ENCODE assay signal across 34 cellular contexts in genomic region chr17:6449307-6449706, GRCh38. TPM values are rescaled to one million over a fixed set of nuclear protein-coding genes. Genes with fewer than 3 reads are reported as not detected.
"Had no signal": no experiment of that assay in that cellular context is flagged by ENCODE, and none has a peak within 500 bp of the region (broad histone marks: within the 10 kb centered on the region; RNA-seq: fewer than 3 reads in every experiment).

No MANE protein-coding gene starts in this region.

- H3K36me3 ChIP-seq: ascending aorta had no signal

- H3K4me2 ChIP-seq: PC-9 had no signal

- H3K36me3 Mint-ChIP-seq: activated CD8-positive, alpha-beta memory T cell treated with anti-CD3 and anti-CD28 coated beads, Interleukin-2, amount 10 ng/mL, durations not matched to agents 7 days and 5 days; activated naive CD4-positive, alpha-beta T cell treated with anti-CD3 and anti-CD28 coated beads, Interleukin-2, amount 50 U/mL, for 24 hours had no signal

- DNase-seq: activated CD4-positive, alpha-beta memory T cell treated with anti-CD3 and anti-CD28 coated beads, Interleukin-2, amount 10 ng/mL, durations not matched to agents 7 days and 5 days; activated CD4-positive, alpha-beta T cell treated with anti-CD3 and anti-CD28 coated beads for 1 hour; activated CD4-positive, alpha-beta T cell treated with anti-CD3 and anti-CD28 coated beads for 48 hours; activated CD4-positive, CD25-positive, alpha-beta regulatory T cell; activated CD8-positive, alpha-beta memory T cell treated with anti-CD3 and anti-CD28 coated beads for 24 hours; activated CD8-positive, alpha-beta memory T cell treated with anti-CD3 and anti-CD28 coated beads, Interleukin-2, amount 10 ng/mL, durations not matched to agents 7 days and 5 days; activated CD8-positive, alpha-beta memory T cell treated with anti-CD3 and anti-CD28 coated beads, Interleukin-2, amount 50 U/mL, for 48 hours; activated effector memory CD4-positive, alpha-beta T cell treated with anti-CD3 and anti-CD28 coated beads, Interleukin-2, amount 50 U/mL, for 16 hours; activated naive CD4-positive, alpha-beta T cell treated with Interleukin-2 at 50 U/mL for 16 hours; activated naive CD8-positive, alpha-beta T cell treated with anti-CD3 and anti-CD28 coated beads, Interleukin-2, amount 10 ng/mL, durations not matched to agents 7 days and 5 days; activated T-cell treated with anti-CD3 and anti-CD28 coated beads, Interleukin-2, amount 50 U/mL, for 48 hours; amygdala; Karpas-422; MM.1S; MV-4-11; NCI-H1092; NCI-H1436 treated with DMSO at 0.1 percent for 48 hours; NCI-H1694 treated with DMSO at 0.1 percent for 48 hours; NCI-H2029; NCI-H2171; NCI-H510A; NCI-H526; NCI-H748 treated with DMSO at 0.1 percent for 48 hours; NK-92 treated with Interleukin-12 subunit alpha and Interleukin-12 subunit beta, amount 100 ng/mL, for 24 hours; PC-9; Right ventricle myocardium superior; T1000; WERI-Rb-1 had no signal

- H3K27me3 Mint-ChIP-seq: activated naive CD4-positive, alpha-beta T cell treated with anti-CD3 and anti-CD28 coated beads, Interleukin-2, amount 50 U/mL, for 24 hours had no signal

- H3K9me3 ChIP-seq: ascending aorta had no signal

- H3K4me3 Mint-ChIP-seq: activated CD4-positive, alpha-beta memory T cell treated with anti-CD3 and anti-CD28 coated beads, Interleukin-2, amount 10 ng/mL, durations not matched to agents 7 days and 5 days; activated CD8-positive, alpha-beta memory T cell treated with anti-CD3 and anti-CD28 coated beads, Interleukin-2, amount 10 ng/mL, durations not matched to agents 7 days and 5 days; activated naive CD4-positive, alpha-beta T cell treated with anti-CD3 and anti-CD28 coated beads, Interleukin-2, amount 50 U/mL, for 24 hours; activated naive CD8-positive, alpha-beta T cell treated with anti-CD3 and anti-CD28 coated beads, Interleukin-2, amount 10 ng/mL, durations not matched to agents 7 days and 5 days had no signal

- H3K4me3 ChIP-seq: ascending aorta, PC-9, SK-N-MC had no signal

- H3K27me3 ChIP-seq: ascending aorta had no signal

- H3K27ac Mint-ChIP-seq: activated CD4-positive, alpha-beta memory T cell treated with anti-CD3 and anti-CD28 coated beads, Interleukin-2, amount 10 ng/mL, durations not matched to agents 7 days and 5 days; activated CD8-positive, alpha-beta memory T cell treated with anti-CD3 and anti-CD28 coated beads, Interleukin-2, amount 10 ng/mL, durations not matched to agents 7 days and 5 days; activated naive CD4-positive, alpha-beta T cell treated with anti-CD3 and anti-CD28 coated beads, Interleukin-2, amount 50 U/mL, for 24 hours; activated naive CD8-positive, alpha-beta T cell treated with anti-CD3 and anti-CD28 coated beads, Interleukin-2, amount 10 ng/mL, durations not matched to agents 7 days and 5 days had no signal

- H3K9me3 Mint-ChIP-seq: activated CD4-positive, alpha-beta memory T cell treated with anti-CD3 and anti-CD28 coated beads, Interleukin-2, amount 10 ng/mL, durations not matched to agents 7 days and 5 days; activated naive CD4-positive, alpha-beta T cell treated with anti-CD3 and anti-CD28 coated beads, Interleukin-2, amount 50 U/mL, for 24 hours; activated naive CD8-positive, alpha-beta T cell treated with anti-CD3 and anti-CD28 coated beads, Interleukin-2, amount 10 ng/mL, durations not matched to agents 7 days and 5 days had no signal

- H2AFZ ChIP-seq: PC-9 had no signal

- H3K27ac ChIP-seq: ascending aorta, PC-9, SK-N-MC, WERI-Rb-1 had no signal

- H3K4me1 ChIP-seq: ascending aorta had no signal

RNA-seq across cellular contexts. Expression of gene PIMREG, which starts 5.1 kb away (rescaled TPM):
- total RNA-seq: ascending aorta, cardiac septum had no signal

RNA-seq across cellular contexts. Expression of gene AIPL1, which starts 14.4 kb away (rescaled TPM):
- total RNA-seq: activated CD4-positive, alpha-beta memory T cell treated with anti-CD3 and anti-CD28 coated beads, Interleukin-2, amount 10 ng/mL, durations not matched to agents 7 days and 5 days; activated CD8-positive, alpha-beta memory T cell treated with anti-CD3 and anti-CD28 coated beads, Interleukin-2, amount 10 ng/mL, durations not matched to agents 7 days and 5 days; activated naive CD8-positive, alpha-beta T cell treated with anti-CD3 and anti-CD28 coated beads, Interleukin-2, amount 10 ng/mL, durations not matched to agents 7 days and 5 days; ascending aorta; cardiac septum; PC-9; Right ventricle myocardium superior; T-helper 1 cell treated with Interleukin-12 subunit alpha and Interleukin-12 subunit beta and Interleukin-4 antibody, amounts not matched to agents 30 ng/mL and 1 ng/mL, for 36 hours; T-helper 2 cell treated with Interferon-gamma antibody and Interleukin-4, amounts not matched to agents 100 ng/mL and 5 ng/mL, for 36 hours had no signal
